Comparison of ENCODE assay signal across 8 cellular contexts in genomic region chr5:115816226-115817042, GRCh38. TPM values are rescaled to one million over a fixed set of nuclear protein-coding genes. Genes with fewer than 3 reads are reported as not detected.
DNase-seq lines count a peak whose midpoint lies in the region; ATAC-seq and TF ChIP-seq lines count a peak whose summit lies in the region.

Gene CDO1, minus strand, starts transcription at chr5:115816659. Its CDS starts 262 bp downstream, at chr5:115816397.

- no TSS peak for BruUV-seq in mammary epithelial cell (replicated peaks; lab: Mats Ljungman, UMichigan)

- H3K4me1 ChIP-seq in mammary epithelial cell (ENCODE audit: insufficient read depth, low read length) (peaks cover 13% of the 10 kb centered on the region), psoas muscle (no peaks in the 10 kb centered on the region)

- H3K9ac ChIP-seq in mammary epithelial cell (ENCODE audit: insufficient read depth, low read length): no peak within 1 kb of the TSS

- ATAC-seq in GM19438 (IDR thresholded peaks at IDR 0.05; ENCODE audit: low read depth, unreplicated experiment) (peak; percentile 60), psoas muscle (peak; percentile 49 to 83 (median 62)), GM19455 (IDR thresholded peaks at IDR 0.05; ENCODE audit: unreplicated experiment) (no peak), HG03025 (IDR thresholded peaks at IDR 0.05; ENCODE audit: low FRiP score, unreplicated experiment) (no peak)

- H3K4me2 ChIP-seq in mammary epithelial cell (ENCODE audit: insufficient read depth, low read depth, low read length): peak within 1 kb of the TSS; percentile 78

- peaks cover 31% of the 10 kb centered on the region for H3K27me3 ChIP-seq in mammary epithelial cell (ENCODE audit: insufficient read depth, low read length)
- peaks cover 0 to 61% (median 13%) of the 10 kb centered on the region in 3 donors for H3K27me3 ChIP-seq in psoas muscle (ENCODE audit: insufficient read depth in 3 of 3, low read length in 2 of 3)

- H3K79me2 ChIP-seq in mammary epithelial cell (ENCODE audit: insufficient read depth, low read length): no peaks in the 10 kb centered on the region

- DNase-seq in RPMI7951 (ENCODE audit: low read depth) (peak; percentile 52), mammary epithelial cell (peak; percentile 25), psoas muscle (peak; percentile 59 to 79), NCI-H2171 (lab: John Stamatoyannopoulos, UW) (no peak)

- TF ChIP-seq CTCF in mammary epithelial cell (conservative IDR thresholded peaks at IDR 0.05 in 1 of 2, IDR thresholded peaks at IDR 0.05 in 1 of 2; ENCODE audit: extremely low read depth in 1 of 2, insufficient read depth in 1 of 2, low read depth in 1 of 2, low read length in 2 of 2): no peak
- TF ChIP-seq CTCF in psoas muscle (IDR thresholded peaks at IDR 0.05): no peak

- CTCF ChIA-PET in mammary epithelial cell (lab: Charles Lee; ENCODE audit: low non-redundant PET): no interaction called here

- H3K36me3 ChIP-seq in mammary epithelial cell (ENCODE audit: insufficient read depth, low read length) (no peaks in the 10 kb centered on the region), psoas muscle (ENCODE audit: insufficient read depth in 1 of 2, low read depth in 1 of 2) (no peaks in the 10 kb centered on the region)

- intact Hi-C loops in mammary epithelial cell (cut with micrococcal nuclease) (no loop called here), psoas muscle (cut with DNase I) (no loop called here)

- peak within 1 kb of the TSS; percentile 72 for H2AFZ ChIP-seq in mammary epithelial cell (ENCODE audit: low read depth, low read length)

- H4K20me1 ChIP-seq in mammary epithelial cell (ENCODE audit: insufficient read depth, low read length): no peaks in the 10 kb centered on the region

- WGBS in mammary epithelial cell (ENCODE audit: low coverage, missing lambda C conversion rate): 9% methylated on average over 12 of the region's 69 CpGs
- 1 to 2% (median 2%) methylated on average over 58 to 69 of the region's 69 CpGs for WGBS in psoas muscle, 3 donors

- H3K4me3 ChIP-seq in mammary epithelial cell (replicated peaks in 1 of 3; ENCODE audit: insufficient read depth in 1 of 3, low read depth in 2 of 3, low read length in 3 of 3): peak within 1 kb of the TSS; percentile 13 to 24 (median 15)
- H3K4me3 ChIP-seq in iPS-11a (ENCODE audit: low read depth, low read length): peak within 1 kb of the TSS; percentile 84
- H3K4me3 ChIP-seq in psoas muscle: peak within 1 kb of the TSS; percentile 65

- H3K27ac ChIP-seq in mammary epithelial cell (ENCODE audit: insufficient read depth, low read depth, low read length): no peak within 1 kb of the TSS
- no peak within 1 kb of the TSS for H3K27ac ChIP-seq in psoas muscle

- H3K9me3 ChIP-seq in mammary epithelial cell (replicated peaks; ENCODE audit: insufficient read depth, low read length) (no peaks in the 10 kb centered on the region), psoas muscle (no peaks in the 10 kb centered on the region)

- in situ Hi-C loops in mammary epithelial cell (cut with MboI; ENCODE audit: low sequenced_read_pairs in 2 of 2): no loop called here

- dilution Hi-C loops in mammary epithelial cell (cut with HindIII; ENCODE audit: low sequenced_read_pairs): no loop called here

RNA-seq across cellular contexts. Expression of gene CDO1, which starts in this region (rescaled TPM):
- total RNA-seq in RPMI7951 (2014; rRNA removed; shearing (Covaris generic)): 1.9 and 2.6 TPM in 2 replicates
- total RNA-seq in mammary epithelial cell (1 to 10 TPM in 1 of 2 donors, not detected in 1; 1.8 TPM), psoas muscle (1 to 10 TPM; 1.0 to 2.7 (median 2.4) TPM)
- polyA plus RNA-seq in mammary epithelial cell (not detected), psoas muscle (1 to 10 TPM; 3.0 to 5.2 (median 4.6) TPM)
- not detected for polyA minus RNA-seq in mammary epithelial cell

Comparison
In these comparisons a context has a peak if more than half of its experiments do, and no peak if none do; other contexts are left out.
1. ATAC-seq: peak in GM19438 (single experiment) and psoas muscle (4 of 4); none in GM19455 (single experiment) and HG03025 (single experiment).
2. H3K4me3 ChIP-seq: peak in every context shown above with its lines; median percentile 84 in iPS-11a; 65 in psoas muscle; 15 in mammary epithelial cell.